ENCODE assay signal across 18 cellular contexts in genomic region chr9:86239053-86239770, GRCh38. TPM values are rescaled to one million over a fixed set of nuclear protein-coding genes. Genes with fewer than 3 reads are reported as not detected.
A peak's percentile ranks its signal among the peaks of the same experiment; 100 is the strongest.
DNase-seq lines count a peak whose midpoint lies in the region; TF ChIP-seq lines count a peak whose summit lies in the region.
"Had no signal": no experiment of that assay in that cellular context is flagged by ENCODE, and none has a peak within 500 bp of the region (broad histone marks: within the 10 kb centered on the region; RNA-seq: fewer than 3 reads in every experiment).

No MANE protein-coding gene starts in this region.

- TF ChIP-seq EP300 in ovary (IDR thresholded peaks at IDR 0.05): no peak

- peaks cover 3% of the 10 kb centered on the region for H3K4me1 ChIP-seq in A673 (ENCODE audit: insufficient read depth, low read length, poor library complexity, severe bottlenecking)
- no peaks in the 10 kb centered on the region for H3K4me1 ChIP-seq in HEK293 (ENCODE audit: control insufficient read depth, insufficient read depth, low read length)
- no peaks in the 10 kb centered on the region for H3K4me1 ChIP-seq in CD4-positive, alpha-beta memory T cell (ENCODE audit: insufficient read depth, low read length)
- H3K4me1 ChIP-seq in ovary (ENCODE audit: insufficient read depth): no peaks in the 10 kb centered on the region

- H3K9me3 Mint-ChIP-seq in CD4-positive, alpha-beta memory T cell: no peaks in the 10 kb centered on the region
- H3K9me3 Mint-ChIP-seq: T-helper 2 cell treated with Interferon-gamma antibody and Interleukin-4, amounts not matched to agents 5 μg/mL and 100 μg/mL, for 36 hours had no signal

- H3K27ac ChIP-seq in A673 (ENCODE audit: low read depth, low read length, poor library complexity, severe bottlenecking) (no peak overlapping the region), HEK293 (ENCODE audit: extremely low read depth, low read depth, low read length) (no peak overlapping the region), ovary (no peak overlapping the region)
- no peak overlapping the region for H3K27ac ChIP-seq in CD4-positive, alpha-beta memory T cell (ENCODE audit: low read depth, low read length)
- H3K27ac ChIP-seq: HL-60 had no signal

- no peaks in the 10 kb centered on the region for H3K9me3 ChIP-seq in A673 (ENCODE audit: low read depth, low read length, poor library complexity, severe bottlenecking)
- H3K9me3 ChIP-seq in HEK293 (ENCODE audit: control insufficient read depth, insufficient read depth, low read depth, low read length): no peaks in the 10 kb centered on the region
- no peaks in the 10 kb centered on the region for H3K9me3 ChIP-seq in CD4-positive, alpha-beta memory T cell (ENCODE audit: control insufficient read depth in 1 of 2, low read length in 2 of 2)
- H3K9me3 ChIP-seq in ovary: no peaks in the 10 kb centered on the region

- intact Hi-C loops in A673 (cut with micrococcal nuclease; ENCODE audit: unreplicated experiment): loop anchor here (10.0 kb wide), 1 partner anchor 204 kb away; no protein-coding TSS in a partner anchor
- intact Hi-C loops in CD4-positive, alpha-beta memory T cell (cut with micrococcal nuclease): no loop called here
- intact Hi-C loops in ovary (cut with DNase I): loop anchor here in 1 of 4 donors (10.0 kb wide), 1 partner anchor 424 kb away; no protein-coding TSS in a partner anchor

- TF ChIP-seq POLR2A in ovary (IDR thresholded peaks at IDR 0.05): no peak

- BruUV-seq in A673 (replicated peaks; lab: Mats Ljungman, UMichigan): no TSS peak

- WGBS in ovary, 3 donors: 46 to 60% (median 52%) methylated on average over 8 of the region's 8 CpGs

- no peak overlapping the region for H3K4me3 ChIP-seq in A673 (ENCODE audit: low read depth, low read length, poor library complexity, severe bottlenecking)
- H3K4me3 ChIP-seq in HEK293 (ENCODE audit: low read depth, low read length): no peak overlapping the region
- no peak overlapping the region for H3K4me3 ChIP-seq in epithelial cell of proximal tubule (ENCODE audit: low read depth, low read length)
- no peak overlapping the region for H3K4me3 ChIP-seq in CD4-positive, alpha-beta memory T cell (ENCODE audit: low read length in 2 of 2)
- no peak overlapping the region for H3K4me3 ChIP-seq in ovary

- H3K4me3 Mint-ChIP-seq in CD4-positive, alpha-beta memory T cell: no peak overlapping the region
- H3K4me3 Mint-ChIP-seq: stimulated activated naive B cell treated with anti-CD40 and anti-IgM and Interleukin-4, amounts not matched to agents 10 μg/mL and 1 μg/mL and 100 μg/mL, for 72 hours; T-helper 2 cell treated with Interferon-gamma antibody and Interleukin-4, amounts not matched to agents 5 μg/mL and 100 μg/mL, for 36 hours had no signal

- no peaks in the 10 kb centered on the region for H3K36me3 Mint-ChIP-seq in CD4-positive, alpha-beta memory T cell
- H3K36me3 Mint-ChIP-seq: stimulated activated naive B cell treated with anti-CD40 and anti-IgM and Interleukin-4, amounts not matched to agents 10 μg/mL and 1 μg/mL and 100 μg/mL, for 72 hours had no signal

- CTCF ChIA-PET in A673 (lab: Charles Lee) (no interaction called here), HEK293 (lab: Yijun Ruan, JAX) (interaction anchor here (0.6 to 2.4 kb wide), 15 partner anchors 10 to 1390 kb away, joined by 3 to 23 read pairs (median 4); no protein-coding TSS in a partner anchor)
- CTCF ChIA-PET in CD4-positive, alpha-beta memory T cell (lab: Charles Lee; ENCODE audit: partially characterized antibody): interaction anchor here (0.8 kb wide), 1 partner anchor 86 kb away, joined by 3 read pairs; no protein-coding TSS in a partner anchor

- H3K27me3 ChIP-seq in A673 (replicated peaks; ENCODE audit: insufficient read depth, low read depth, low read length, poor library complexity) (no peaks in the 10 kb centered on the region), ovary (no peaks in the 10 kb centered on the region)
- H3K27me3 ChIP-seq in CD4-positive, alpha-beta memory T cell (ENCODE audit: insufficient read depth, low read length): no peaks in the 10 kb centered on the region

- DNase-seq in A673 (ENCODE audit: low spot score): no peak
- peak; percentile 64 for DNase-seq in RKO (ENCODE audit: low spot score)
- no peak for DNase-seq in epithelial cell of proximal tubule (ENCODE audit: low read depth)
- DNase-seq in CD4-positive, alpha-beta memory T cell: no peak
- no peak for DNase-seq in activated CD8-positive, alpha-beta memory T cell treated with anti-CD3 and anti-CD28 coated beads for 24 hours
- no peak for DNase-seq in ovary
- no peak for DNase-seq in iPS-NIHi11 (ENCODE audit: low spot score)
- DNase-seq: activated CD4-positive, alpha-beta T cell treated with anti-CD3 and anti-CD28 coated beads, Interleukin-2, amount 50 U/mL, for 48 hours; activated effector memory CD4-positive, alpha-beta T cell treated with Interleukin-2 at 50 U/mL for 16 hours; C1 segment of cervical spinal cord; central memory CD4-positive, alpha-beta T cell; NCI-H1436 treated with DMSO at 0.1 percent for 48 hours; stimulated activated CD4-positive, alpha-beta T cell treated with anti-CD3 and anti-CD28 coated beads, Interleukin-4, amount 100 ng/mL, for 1 hour; stimulated activated naive B cell treated with anti-CD40 and anti-IgM and Interleukin-4, amounts not matched to agents 10 μg/mL and 1 μg/mL and 100 μg/mL, for 72 hours had no signal

- peaks cover 0 to 2% (median 0%) of the 10 kb centered on the region in 4 donors for H3K4me1 Mint-ChIP-seq in CD4-positive, alpha-beta memory T cell
- H3K4me1 Mint-ChIP-seq: stimulated activated naive B cell treated with anti-CD40 and anti-IgM and Interleukin-4, amounts not matched to agents 10 μg/mL and 1 μg/mL and 100 μg/mL, for 72 hours had no signal

- POLR2A ChIA-PET in A673 (lab: Charles Lee; ENCODE audit: low non-redundant PET): no interaction called here
- POLR2A ChIA-PET in HEK293 (lab: Yijun Ruan, JAX): no interaction called here
- POLR2A ChIA-PET in CD4-positive, alpha-beta memory T cell (lab: Charles Lee; ENCODE audit: partially characterized antibody): no interaction called here

- H3K36me3 ChIP-seq in A673 (ENCODE audit: insufficient read depth, low read length, poor library complexity, severe bottlenecking) (no peaks in the 10 kb centered on the region), HEK293 (ENCODE audit: control insufficient read depth in 2 of 2, insufficient read depth in 1 of 2, low read length in 2 of 2) (no peaks in the 10 kb centered on the region), ovary (no peaks in the 10 kb centered on the region)
- no peaks in the 10 kb centered on the region for H3K36me3 ChIP-seq in CD4-positive, alpha-beta memory T cell (ENCODE audit: insufficient read depth, low read length)

- H3K27ac Mint-ChIP-seq in CD4-positive, alpha-beta memory T cell: no peak overlapping the region
- H3K27ac Mint-ChIP-seq: stimulated activated naive B cell treated with anti-CD40 and anti-IgM and Interleukin-4, amounts not matched to agents 10 μg/mL and 1 μg/mL and 100 μg/mL, for 72 hours; T-helper 2 cell treated with Interferon-gamma antibody and Interleukin-4, amounts not matched to agents 5 μg/mL and 100 μg/mL, for 36 hours had no signal

- TF ChIP-seq CTCF in A673 (conservative IDR thresholded peaks at IDR 0.05; ENCODE audit: low read depth, low read length): peak; percentile 19; the same call in 1 of the 2 replicates
- TF ChIP-seq CTCF in HEK293 (tag by site-specific recombination; IDR thresholded peaks at IDR 0.05): no peak; the same call in 1 of the 2 replicates
- peak; percentile 1 for TF ChIP-seq CTCF in epithelial cell of proximal tubule (conservative IDR thresholded peaks at IDR 0.05; ENCODE audit: low read depth, low read length)
- TF ChIP-seq CTCF in ovary (IDR thresholded peaks at IDR 0.05): no peak

- no peaks in the 10 kb centered on the region for H3K27me3 Mint-ChIP-seq in CD4-positive, alpha-beta memory T cell
- H3K27me3 Mint-ChIP-seq: stimulated activated naive B cell treated with anti-CD40 and anti-IgM and Interleukin-4, amounts not matched to agents 10 μg/mL and 1 μg/mL and 100 μg/mL, for 72 hours had no signal

TF ChIP-seq in HEK293, 187 proteins besides CTCF, POLR2A, EP300 and RAD21:
- TF ChIP-seq ZBTB17 (tag by site-specific recombination; IDR thresholded peaks at IDR 0.05) (no peak), ZNF654 (tag by site-specific recombination; IDR thresholded peaks at IDR 0.05; ENCODE audit: low read depth) (peak; percentile 38; the same call in 1 of the 2 replicates)

RNA-seq across cellular contexts. Expression of gene C9orf153, which starts 20.2 kb away (rescaled TPM):
- total RNA-seq in A673 (2021) (0.35 and 0.56 TPM in 2 replicates), epithelial cell of proximal tubule (not detected in 2 replicates), ovary (under 1 TPM in 5 of 7 donors, not detected in 2; 0.12 to 0.68 (median 0.32) TPM)
- under 1 TPM; 0.55 to 0.87 TPM for total RNA-seq in CD4-positive, alpha-beta memory T cell
- polyA plus RNA-seq in CD4-positive, alpha-beta memory T cell: not detected
- polyA plus RNA-seq in ovary: under 1 TPM; 0.06 to 0.37 TPM
- polyA plus RNA-seq: keratinocyte had no signal

RNA-seq across cellular contexts. Expression of gene ISCA1, which starts 43.1 kb away (rescaled TPM):
- 36.4 and 42.5 TPM in 2 replicates for total RNA-seq in A673 (2021)
- 25.2 and 39.0 TPM in 2 replicates for total RNA-seq in epithelial cell of proximal tubule
- total RNA-seq in CD4-positive, alpha-beta memory T cell: 10 to 100 TPM; 34.6 to 37.2 TPM
- 10 to 100 TPM; 52.1 to 83.6 TPM for polyA plus RNA-seq in CD4-positive, alpha-beta memory T cell
- total RNA-seq in ovary: 10 to 100 TPM; 22.5 to 35.4 (median 31.7) TPM
- polyA plus RNA-seq in ovary: 10 to 100 TPM; 36.8 to 48.6 TPM

Comparison
In these comparisons a context has a peak if more than half of its experiments do, and no peak if none do; other contexts are left out.
1. CTCF ChIP-seq: peak in A673 (single experiment) and epithelial cell of proximal tubule (single experiment); none in HEK293 (single experiment) and ovary (0 of 3).